ENCODE assay signal across 8 cellular contexts in the genomic region with DNA sequence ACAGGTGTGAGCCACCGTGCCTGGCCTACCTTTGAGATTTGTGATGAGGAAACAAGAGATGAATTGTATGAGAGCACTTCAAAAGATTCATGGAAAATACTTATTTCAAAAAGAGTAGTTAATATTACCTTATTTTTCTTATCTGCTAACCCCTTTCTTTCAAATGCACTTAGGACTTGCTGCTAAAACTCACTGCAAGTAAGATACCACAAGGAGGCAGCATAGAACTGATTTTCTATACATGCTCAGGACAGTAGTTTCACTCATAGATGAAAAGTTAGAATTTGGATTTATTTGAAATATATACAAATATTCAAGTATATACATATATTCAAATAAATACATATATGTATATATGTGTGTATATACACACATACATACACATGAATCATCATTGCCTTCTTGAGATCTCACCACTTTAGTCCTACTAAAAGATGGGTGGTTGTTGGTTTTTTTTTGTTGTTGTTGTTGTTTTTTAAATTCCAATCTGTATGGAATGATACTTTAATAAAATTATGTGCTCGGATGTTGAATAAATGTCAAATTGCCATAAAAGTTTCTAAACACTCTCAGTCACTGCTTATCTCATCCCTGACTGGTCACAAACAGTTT. TPM values are rescaled to one million over a fixed set of nuclear protein-coding genes. Genes with fewer than 3 reads are reported as not detected.
DNase-seq lines count a peak whose midpoint lies in the region; ATAC-seq, FAIRE-seq and TF ChIP-seq lines count a peak whose summit lies in the region.

No MANE protein-coding gene starts in this region.

- H3K9me3 ChIP-seq in heart left ventricle (no peaks in the 10 kb centered on the region), right cardiac atrium (ENCODE audit: control insufficient read depth, low read length) (no peaks in the 10 kb centered on the region), astrocyte (ENCODE audit: insufficient read depth, low read depth, low read length) (no peaks in the 10 kb centered on the region)

- H3K9me3 Mint-ChIP-seq in astrocyte (ENCODE audit: unreplicated experiment), result no peaks in the 10 kb centered on the region

- H3K27ac ChIP-seq in heart left ventricle (no peak overlapping the region), right cardiac atrium (ENCODE audit: low read length) (no peak overlapping the region), astrocyte (ENCODE audit: low read depth, low read length) (no peak overlapping the region)

- H3K27me3 ChIP-seq in heart left ventricle (no peaks in the 10 kb centered on the region), right cardiac atrium (ENCODE audit: control insufficient read depth, insufficient read depth) (no peaks in the 10 kb centered on the region), astrocyte (ENCODE audit: insufficient read depth, low read length) (no peaks in the 10 kb centered on the region)

- TF ChIP-seq POLR2A in heart left ventricle (IDR thresholded peaks at IDR 0.05), result no peak

- H3K36me3 ChIP-seq in heart left ventricle (peaks cover 0 to 51% (median 36%) of the 10 kb centered on the region in 9 donors), astrocyte (ENCODE audit: insufficient read depth, low read length) (peaks cover 11% of the 10 kb centered on the region)

- H3K4me1 Mint-ChIP-seq in astrocyte (ENCODE audit: low read depth, unreplicated experiment), result no peaks in the 10 kb centered on the region

- no peak overlapping the region for H3K9ac ChIP-seq in astrocyte (ENCODE audit: low read length)

- peaks cover 9% of the 10 kb centered on the region for H3K36me3 Mint-ChIP-seq in astrocyte (ENCODE audit: low read depth, unreplicated experiment)

- H3K27ac Mint-ChIP-seq in astrocyte (ENCODE audit: unreplicated experiment), result no peak overlapping the region

- H3K79me2 ChIP-seq in astrocyte (ENCODE audit: insufficient read depth, low read length), result no peaks in the 10 kb centered on the region

- peak overlapping the region in 1 of 12 donors; percentile 93 for H3K4me3 ChIP-seq in heart left ventricle
- no peak overlapping the region for H3K4me3 ChIP-seq in right cardiac atrium (ENCODE audit: low read length)
- H3K4me3 ChIP-seq in astrocyte (ENCODE audit: insufficient read depth, low read depth, low read length), result no peak overlapping the region

- ATAC-seq in heart left ventricle (no peak), right cardiac atrium (no peak), GM18873 (IDR thresholded peaks at IDR 0.05; ENCODE audit: low FRiP score, unreplicated experiment) (no peak), HG03442 (IDR thresholded peaks at IDR 0.05; ENCODE audit: unreplicated experiment) (no peak), GM18868 (IDR thresholded peaks at IDR 0.05; ENCODE audit: unreplicated experiment) (no peak)

- H2AFZ ChIP-seq in astrocyte (ENCODE audit: low read depth, low read length), result no peak overlapping the region

- no peak for FAIRE-seq in astrocyte (lab: Jason Lieb, UNC)

- DNase-seq in heart left ventricle (no peak), right cardiac atrium (no peak), NCI-H2081 (lab: John Stamatoyannopoulos, UW) (peak; percentile 44 to 45), astrocyte (ENCODE audit: low read depth) (peak; percentile 36), left kidney (ENCODE audit: low read depth, low spot score) (peak; percentile 58)

- no peak overlapping the region for H3K4me3 Mint-ChIP-seq in astrocyte (ENCODE audit: unreplicated experiment)

- intact Hi-C loops in heart left ventricle (cut with DNase I), result loop anchor here in 4 of 10 donors (1.0 to 5.0 kb wide), 4 partner anchors 17 to 100 kb away; no protein-coding TSS in a partner anchor
- intact Hi-C loops in right cardiac atrium (cut with DNase I), result no loop called here

- peaks cover 0 to 53% (median 41%) of the 10 kb centered on the region in 12 donors for H3K4me1 ChIP-seq in heart left ventricle
- H3K4me1 ChIP-seq in right cardiac atrium (ENCODE audit: control insufficient read depth, insufficient read depth, low read length), result peaks cover 3% of the 10 kb centered on the region
- peaks cover 9% of the 10 kb centered on the region for H3K4me1 ChIP-seq in astrocyte (ENCODE audit: insufficient read depth, low read length)

- no peaks in the 10 kb centered on the region for H4K20me1 ChIP-seq in astrocyte (ENCODE audit: insufficient read depth, low read length)

- H3K4me2 ChIP-seq in astrocyte (ENCODE audit: low read length), result no peak overlapping the region

- TF ChIP-seq CTCF in heart left ventricle (IDR thresholded peaks at IDR 0.05) (peak; percentile 44 to 77 (median 64)), astrocyte (IDR thresholded peaks at IDR 0.05; ENCODE audit: insufficient read depth, low read depth, low read length) (peak; percentile 72)

- H3K27me3 Mint-ChIP-seq in astrocyte (ENCODE audit: low read depth, unreplicated experiment), result no peaks in the 10 kb centered on the region

- WGBS in heart left ventricle, 4 donors, result 55 to 71% (median 67%) methylated on average over 2 of the region's 2 CpGs
- 66% methylated on average over 2 of the region's 2 CpGs for WGBS in right cardiac atrium

RNA-seq across cellular contexts. Expression of a gene that starts 2.4 kb away (rescaled TPM):
- 10 to 100 TPM; 48.5 to 66.8 (median 59.0) TPM for total RNA-seq in heart left ventricle
- 10 to 100 TPM; 29.3 to 70.1 TPM for polyA plus RNA-seq in heart left ventricle
- total RNA-seq in right cardiac atrium, result 10 to 100 TPM; 41.4 to 55.6 (median 53.7) TPM
- 45.7 TPM for polyA plus RNA-seq in right cardiac atrium
- 35.7 and 37.0 TPM in 2 replicates for total RNA-seq in astrocyte

RNA-seq across cellular contexts. Expression of a gene that starts 33.2 kb away (rescaled TPM):
- total RNA-seq in heart left ventricle (1 to 10 TPM in 1 of 9 donors, under 1 TPM in 1, not detected in 7; 0.52 to 1.7 TPM), right cardiac atrium (not detected), astrocyte (not detected in 2 replicates)
- polyA plus RNA-seq in heart left ventricle (under 1 TPM; 0.08 to 0.15 TPM), right cardiac atrium (not detected)

RNA-seq across cellular contexts. Expression of a gene that starts 54.3 kb away (rescaled TPM):
- 10 to 100 TPM in 6 of 9 donors, 1 to 10 TPM in 3; 8.5 to 18.5 (median 12.8) TPM for total RNA-seq in heart left ventricle
- 10 to 100 TPM in 1 of 2 donors, 1 to 10 TPM in 1; 8.2 to 15.8 TPM for polyA plus RNA-seq in heart left ventricle
- total RNA-seq in right cardiac atrium, result 10 to 100 TPM in 3 of 4 donors, 1 to 10 TPM in 1; 9.8 to 11.2 (median 10.4) TPM
- polyA plus RNA-seq in right cardiac atrium, result 7.8 TPM
- 14.0 and 15.2 TPM in 2 replicates for total RNA-seq in astrocyte

Comparison
In these comparisons a context has a peak if more than half of its experiments do, and no peak if none do; other contexts are left out.
1. DNase-seq: peak in NCI-H2081 (2 of 2), astrocyte (single experiment) and left kidney (single experiment); none in heart left ventricle (0 of 5) and right cardiac atrium (0 of 3).